ENCODE assay signal across 23 cellular contexts in the genomic region with DNA sequence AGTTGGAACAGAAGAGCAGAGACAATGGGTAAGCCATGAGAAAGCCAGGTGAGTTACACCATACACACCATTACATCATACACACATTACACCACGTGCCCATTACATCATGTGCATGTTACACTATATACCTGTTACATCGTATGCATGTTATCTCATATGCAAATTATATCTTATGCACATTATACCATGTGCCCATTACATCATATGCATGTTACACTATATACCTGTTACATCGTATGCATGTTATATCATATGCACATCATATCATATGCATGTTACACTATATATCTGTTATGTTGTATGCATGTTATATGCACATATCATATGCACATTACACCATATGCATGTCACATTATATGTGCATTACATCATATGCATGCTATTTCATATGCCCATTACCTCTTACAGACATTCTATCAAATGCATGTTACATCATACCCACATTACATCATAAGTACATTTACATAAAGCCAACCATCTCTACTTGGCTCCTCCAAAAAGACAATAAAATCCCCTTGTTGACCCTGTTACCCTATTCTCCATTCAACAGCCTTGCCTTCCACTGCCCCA.
DNase-seq lines count a peak whose midpoint lies in the region; ATAC-seq, FAIRE-seq and TF ChIP-seq lines count a peak whose summit lies in the region.
"Had no signal": no experiment of that assay in that cellular context is flagged by ENCODE, and none has a peak within 500 bp of the region (broad histone marks: within the 10 kb centered on the region; RNA-seq: fewer than 3 reads in every experiment).

No MANE protein-coding gene starts in this region.

- dilution Hi-C loops in endothelial cell of umbilical vein (cut with MboI; ENCODE audit: extremely low pct_ligation_motif_present, low sequenced_read_pairs) = no loop called here

- no peak for FAIRE-seq in HepG2 (lab: Jason Lieb, UNC)
- FAIRE-seq in HTR-8/SVneo (lab: Jason Lieb, UNC) = peak; percentile 49
- FAIRE-seq in endothelial cell of umbilical vein (lab: Jason Lieb, UNC) = no peak
- FAIRE-seq: A204.1, GM12891, GM19239, H54 had no signal

- H3K4me1 ChIP-seq in HepG2 (ENCODE audit: insufficient read depth, low read length) (no peaks in the 10 kb centered on the region), right lobe of liver (no peaks in the 10 kb centered on the region), endothelial cell of umbilical vein (ENCODE audit: control insufficient read depth, extremely low read depth, insufficient read depth, low read length) (peaks cover 8% of the 10 kb centered on the region), aorta (ENCODE audit: control insufficient read depth in 1 of 2, insufficient read depth in 2 of 2, low read length in 2 of 2) (no peaks in the 10 kb centered on the region)
- H3K4me1 ChIP-seq: BE2C; BLaER1 treated with 17β-estradiol and CSF1 and Interleukin-3, amounts not matched to agents 10 nM and 100 nM; HAP-1 had no signal

- BruUV-seq in HepG2 (replicated peaks; lab: Mats Ljungman, UMichigan) (no TSS peak), endothelial cell of umbilical vein (replicated peaks; lab: Mats Ljungman, UMichigan) (no TSS peak)

- TF ChIP-seq EP300 in HepG2 (IDR thresholded peaks at IDR 0.05; ENCODE audit: low read depth in 2 of 2, low read length in 2 of 2) (no peak), HepG2 (CRISPR knock-in tag; IDR thresholded peaks at IDR 0.05; ENCODE audit: borderline replicate concordance) (no peak)

- H3K79me2 ChIP-seq in HepG2 (ENCODE audit: insufficient read depth, low read length) (no peaks in the 10 kb centered on the region), endothelial cell of umbilical vein (ENCODE audit: control insufficient read depth, insufficient read depth, low read length) (no peaks in the 10 kb centered on the region)

- H3K27ac ChIP-seq in HepG2 (ENCODE audit: extremely low read length, insufficient read depth, low read length) = no peak overlapping the region
- H3K27ac ChIP-seq in right lobe of liver = no peak overlapping the region
- no peak overlapping the region for H3K27ac ChIP-seq in endothelial cell of umbilical vein (ENCODE audit: insufficient read depth, low read depth, low read length)
- no peak overlapping the region for H3K27ac ChIP-seq in aorta (ENCODE audit: low read depth in 1 of 2, low read length in 2 of 2)
- H3K27ac ChIP-seq: 22Rv1; BLaER1 treated with 17β-estradiol and CSF1 and Interleukin-3, amounts not matched to agents 10 nM and 100 nM had no signal

- DNase-seq in HepG2 (ENCODE audit: low spot score) (no peak), right lobe of liver (no peak), HTR-8/SVneo (ENCODE audit: insufficient read length, low spot score) (no peak), endothelial cell of umbilical vein (ENCODE audit: low read depth, low spot score) (no peak), aorta (no peak)
- no peak for DNase-seq in stimulated activated naive CD8-positive, alpha-beta T cell treated with anti-CD3 and anti-CD28 coated beads, Interleukin-15, amount 100 ng/mL, for 72 hours
- DNase-seq: ACHN; AML-193; BE2C; CD4-positive, alpha-beta T cell; DMS53; DMS79 treated with DMSO at 0.1 percent for 48 hours; GF-D8 had no signal

- H3K27me3 ChIP-seq in HepG2 (ENCODE audit: control insufficient read depth in 1 of 2, insufficient read depth in 2 of 2, low read length in 2 of 2) (no peaks in the 10 kb centered on the region; a peak in 2 of 5 replicates), right lobe of liver (no peaks in the 10 kb centered on the region), endothelial cell of umbilical vein (ENCODE audit: control insufficient read depth in 2 of 2, insufficient read depth in 2 of 2, low read length in 2 of 2) (no peaks in the 10 kb centered on the region), aorta (ENCODE audit: control insufficient read depth in 1 of 2, insufficient read depth in 2 of 2, low read length in 1 of 2) (no peaks in the 10 kb centered on the region)
- H3K27me3 ChIP-seq: BE2C; BLaER1 treated with 17β-estradiol and CSF1 and Interleukin-3, amounts not matched to agents 10 nM and 100 nM had no signal

- ATAC-seq in HepG2 (no peak), right lobe of liver (no peak), aorta (ENCODE audit: low FRiP score) (no peak)
- no peak for ATAC-seq in stimulated activated naive CD8-positive, alpha-beta T cell treated with anti-CD3 and anti-CD28 coated beads, Interleukin-15, amount 100 ng/mL, for 72 hours
- ATAC-seq: GM23338 had no signal

- H3K27ac Mint-ChIP-seq in stimulated activated naive CD8-positive, alpha-beta T cell treated with anti-CD3 and anti-CD28 coated beads, Interleukin-15, amount 100 ng/mL, for 72 hours = no peak overlapping the region
- H3K27ac Mint-ChIP-seq: CD14-positive monocyte; CD4-positive, alpha-beta T cell; CD8-positive, alpha-beta memory T cell; GM23338 had no signal

- H4K20me1 ChIP-seq in HepG2 (ENCODE audit: insufficient read depth, low read length) (no peaks in the 10 kb centered on the region), endothelial cell of umbilical vein (replicated peaks; ENCODE audit: control insufficient read depth, extremely low read depth, insufficient read depth, low read length) (no peaks in the 10 kb centered on the region)
- H4K20me1 ChIP-seq: BLaER1 treated with 17β-estradiol and CSF1 and Interleukin-3, amounts not matched to agents 10 nM and 100 nM had no signal

- TF ChIP-seq POLR2A in HepG2 (IDR thresholded peaks at IDR 0.05; ENCODE audit: insufficient read depth in 1 of 2, low read depth in 2 of 2, low read length in 2 of 2) (no peak), right lobe of liver (IDR thresholded peaks at IDR 0.05) (no peak), endothelial cell of umbilical vein (IDR thresholded peaks at IDR 0.05; ENCODE audit: low read depth, low read length) (no peak)

- CTCF ChIA-PET in HepG2 (lab: Yijun Ruan, JAX; ENCODE audit: low intra/inter-chr PET ratio, low total read pairs) (no interaction called here), endothelial cell of umbilical vein (lab: Charles Lee) (no interaction called here)

- TF ChIP-seq RAD21 in HepG2 (CRISPR knock-in tag; IDR thresholded peaks at IDR 0.05) = no peak

- H3K36me3 ChIP-seq in HepG2 (replicated peaks in 1 of 2; ENCODE audit: control insufficient read depth in 1 of 2, insufficient read depth in 2 of 2, low read length in 2 of 2) (no peaks in the 10 kb centered on the region), right lobe of liver (no peaks in the 10 kb centered on the region), endothelial cell of umbilical vein (ENCODE audit: control insufficient read depth in 2 of 2, extremely low read depth in 1 of 2, insufficient read depth in 2 of 2, low read length in 2 of 2) (no peaks in the 10 kb centered on the region), aorta (ENCODE audit: control insufficient read depth in 1 of 2, insufficient read depth in 2 of 2, low read length in 1 of 2) (no peaks in the 10 kb centered on the region)
- H3K36me3 ChIP-seq: BE2C; BLaER1 treated with 17β-estradiol and CSF1 and Interleukin-3, amounts not matched to agents 10 nM and 100 nM; HAP-1 had no signal

- H2AFZ ChIP-seq in HepG2 (ENCODE audit: low read length) (no peak overlapping the region), endothelial cell of umbilical vein (ENCODE audit: low read depth, low read length) (no peak overlapping the region)
- H2AFZ ChIP-seq: GM23338 had no signal

- WGBS in HepG2 (ENCODE audit: low lambda C conversion rate) = 22% methylated on average over 3 of the region's 3 CpGs
- WGBS in right lobe of liver (ENCODE audit: insufficient coverage, low coverage, low lambda C conversion rate, missing lambda C conversion rate) = 66% methylated on average over 3 of the region's 3 CpGs
- 87 to 89% methylated on average over 3 of the region's 3 CpGs for WGBS in aorta, 2 donors

- in situ Hi-C loops in HepG2 (cut with HindIII; ENCODE audit: extremely low pct_ligation_motif_present, low pct_unique_long_range_greater_than_20kb) = no loop called here

- H3K4me3 Mint-ChIP-seq in stimulated activated naive CD8-positive, alpha-beta T cell treated with anti-CD3 and anti-CD28 coated beads, Interleukin-15, amount 100 ng/mL, for 72 hours = no peak overlapping the region
- H3K4me3 Mint-ChIP-seq: CD14-positive monocyte; CD4-positive, alpha-beta T cell; CD8-positive, alpha-beta memory T cell; GM23338 had no signal

- intact Hi-C loops in HepG2 (cut with micrococcal nuclease; ENCODE audit: unreplicated experiment) = no loop called here
- intact Hi-C loops in right lobe of liver (cut with DNase I) = no loop called here
- intact Hi-C loops in endothelial cell of umbilical vein (cut with micrococcal nuclease) = no loop called here
- intact Hi-C loops in aorta (cut with DNase I) = no loop called here

- TF ChIP-seq CTCF in HepG2 (CRISPR knock-in tag; IDR thresholded peaks at IDR 0.05) (no peak), right lobe of liver (IDR thresholded peaks at IDR 0.05) (no peak), endothelial cell of umbilical vein (IDR thresholded peaks at IDR 0.05; ENCODE audit: extremely low read depth in 1 of 2, insufficient read depth in 1 of 2, low read depth in 1 of 2, low read length in 2 of 2) (no peak)

- H3K4me1 Mint-ChIP-seq in stimulated activated naive CD8-positive, alpha-beta T cell treated with anti-CD3 and anti-CD28 coated beads, Interleukin-15, amount 100 ng/mL, for 72 hours = no peaks in the 10 kb centered on the region
- H3K4me1 Mint-ChIP-seq: CD14-positive monocyte; CD8-positive, alpha-beta memory T cell; GM23338 had no signal

- POLR2A ChIA-PET in HepG2 (lab: Yijun Ruan, JAX) (no interaction called here), endothelial cell of umbilical vein (lab: Charles Lee) (no interaction called here)

- no peak overlapping the region for H3K9ac ChIP-seq in HepG2 (ENCODE audit: insufficient read depth, low read depth, low read length)
- no peak overlapping the region for H3K9ac ChIP-seq in endothelial cell of umbilical vein (replicated peaks; ENCODE audit: extremely low read depth, insufficient read depth, low read length)
- H3K9ac ChIP-seq: BLaER1 treated with 17β-estradiol and CSF1 and Interleukin-3, amounts not matched to agents 10 nM and 100 nM had no signal

- H3K4me3 ChIP-seq in HepG2 (replicated peaks in 1 of 3; ENCODE audit: insufficient read depth in 1 of 3, low read depth in 2 of 3, low read length in 3 of 3) (no peak overlapping the region), right lobe of liver (no peak overlapping the region), endothelial cell of umbilical vein (replicated peaks in 1 of 3; ENCODE audit: insufficient read depth in 1 of 3, low read depth in 1 of 3, low read length in 3 of 3) (no peak overlapping the region), aorta (ENCODE audit: low read length in 2 of 2) (no peak overlapping the region)
- H3K4me3 ChIP-seq: BLaER1 treated with 17β-estradiol and CSF1 and Interleukin-3, amounts not matched to agents 10 nM and 100 nM; GM23338; HAP-1 had no signal

- no peaks in the 10 kb centered on the region for H3K9me1 ChIP-seq in endothelial cell of umbilical vein (replicated peaks; ENCODE audit: control insufficient read depth, extremely low read depth, insufficient read depth, low read length)

- no peak overlapping the region for H3K4me2 ChIP-seq in HepG2 (ENCODE audit: low read depth, low read length)
- peak overlapping the region; percentile 8 for H3K4me2 ChIP-seq in endothelial cell of umbilical vein (ENCODE audit: insufficient read depth, low read length)
- H3K4me2 ChIP-seq: BLaER1 treated with 17β-estradiol and CSF1 and Interleukin-3, amounts not matched to agents 10 nM and 100 nM; GM23338 had no signal

- H3K9me3 Mint-ChIP-seq in stimulated activated naive CD8-positive, alpha-beta T cell treated with anti-CD3 and anti-CD28 coated beads, Interleukin-15, amount 100 ng/mL, for 72 hours = peaks cover 5 to 24% of the 10 kb centered on the region in 2 donors

- H3K27me3 Mint-ChIP-seq in stimulated activated naive CD8-positive, alpha-beta T cell treated with anti-CD3 and anti-CD28 coated beads, Interleukin-15, amount 100 ng/mL, for 72 hours = no peaks in the 10 kb centered on the region
- H3K27me3 Mint-ChIP-seq: CD4-positive, alpha-beta T cell had no signal

- H3K9me3 ChIP-seq in HepG2 (ENCODE audit: low read length) (peaks cover 5% of the 10 kb centered on the region; the same call in 1 of the 2 replicates), right lobe of liver (no peaks in the 10 kb centered on the region), endothelial cell of umbilical vein (replicated peaks; ENCODE audit: control insufficient read depth, insufficient read depth, low read length) (peaks cover 1% of the 10 kb centered on the region), aorta (ENCODE audit: control insufficient read depth, low read length) (peaks cover 1% of the 10 kb centered on the region)
- H3K9me3 ChIP-seq: BE2C, HAP-1 had no signal
